10 cellular contexts compared by ENCODE assay signal in the genomic region with DNA sequence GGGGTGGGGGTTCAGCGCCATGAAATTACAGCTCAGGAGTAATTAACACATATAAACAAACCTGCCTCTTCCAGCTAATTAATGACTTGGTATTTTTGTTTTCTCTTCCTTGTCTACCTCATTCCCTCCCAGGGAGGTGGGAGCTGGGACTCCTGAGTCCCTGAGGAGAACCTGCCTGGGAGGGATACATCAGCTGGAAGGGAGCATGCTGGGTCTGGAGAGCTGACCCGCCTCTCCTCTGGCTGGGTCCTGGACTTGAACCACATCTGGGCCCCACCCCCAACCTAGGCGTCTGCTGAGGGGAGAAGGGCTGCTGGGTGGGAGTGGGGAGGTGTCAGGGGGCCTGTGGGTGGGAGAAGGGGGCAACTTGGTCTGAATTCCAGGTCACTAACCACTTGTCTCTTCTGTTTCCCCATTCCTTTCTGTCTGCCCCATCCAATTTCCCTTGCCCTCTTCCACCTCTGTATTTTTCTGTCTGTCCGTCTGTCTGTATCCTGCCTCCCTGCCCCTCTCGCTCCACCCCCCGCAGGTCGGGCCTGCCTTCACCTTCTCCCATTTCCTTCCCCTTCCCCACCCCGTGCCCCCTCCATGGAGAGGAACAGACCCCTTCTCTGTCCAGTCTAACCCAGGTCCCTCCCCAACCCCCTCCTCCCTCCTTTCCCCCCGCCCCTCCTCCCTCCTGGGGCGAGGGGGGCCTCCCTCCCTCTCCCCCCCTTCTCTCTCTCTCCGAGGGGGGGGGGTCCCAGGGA. TPM values are rescaled to one million over a fixed set of nuclear protein-coding genes. Genes with fewer than 3 reads are reported as not detected.
A peak's percentile ranks its signal among the peaks of the same experiment; 100 is the strongest.
DNase-seq lines count a peak whose midpoint lies in the region; ATAC-seq and TF ChIP-seq lines count a peak whose summit lies in the region.
"Had no signal": no experiment of that assay in that cellular context is flagged by ENCODE, and none has a peak within 500 bp of the region (broad histone marks: within the 10 kb centered on the region; RNA-seq: fewer than 3 reads in every experiment).

A gene (plus strand): TSS at position 363 of the 749 bp plus-strand sequence. CDS start 411 bp downstream, outside the sequence.

- DNase-seq in T-helper 17 cell: no peak
- no peak for DNase-seq in glomerular endothelial cell (ENCODE audit: extremely low read depth, low read depth, low spot score)
- no peak for DNase-seq in spleen
- no peak for DNase-seq in retina
- DNase-seq in NCI-H524 (lab: John Stamatoyannopoulos, UW): no peak
- no peak for DNase-seq in HuH-7 (ENCODE audit: low spot score)
- DNase-seq: NCI-H2029 treated with DMSO at 0.1 percent for 48 hours had no signal

- H3K27ac Mint-ChIP-seq in T-helper 17 cell: no peak within 1 kb of the TSS

- H3K27me3 Mint-ChIP-seq in T-helper 17 cell: no peaks in the 10 kb centered on the region

- H3K27ac ChIP-seq in spleen: no peak within 1 kb of the TSS

- 44 to 60% (median 46%) methylated on average over 8 to 11 of the region's 11 CpGs for WGBS in spleen, 5 donors

- no peak for ATAC-seq in T-helper 17 cell
- ATAC-seq: HepG2, left lobe of liver had no signal

- intact Hi-C loops in spleen (cut with DNase I; ENCODE audit: low total_unique reads): no loop called here

- peak within 1 kb of the TSS; percentile 32; the same call in 1 of the 2 replicates for H3K9ac ChIP-seq in ES-I3 (ENCODE audit: low read depth, low read length)

- H3K36me3 ChIP-seq in ES-I3 (ENCODE audit: insufficient read depth, low read length): no peaks in the 10 kb centered on the region; the same call in 1 of the 2 replicates
- no peaks in the 10 kb centered on the region for H3K36me3 ChIP-seq in spleen

- peaks cover 2% of the 10 kb centered on the region for H3K36me3 Mint-ChIP-seq in T-helper 17 cell (ENCODE audit: low read depth)

- peak within 1 kb of the TSS; percentile 67 for H3K4me3 Mint-ChIP-seq in T-helper 17 cell

- peaks cover 0 to 30% (median 7%) of the 10 kb centered on the region in 7 donors for H3K27me3 ChIP-seq in spleen (replicated peaks in 1 of 7)

- H3K9me3 ChIP-seq in ES-I3 (ENCODE audit: control insufficient read depth, insufficient read depth, low read length) (no peaks in the 10 kb centered on the region), T-helper 17 cell (ENCODE audit: control insufficient read depth, low read length, poor library complexity, severe bottlenecking) (no peaks in the 10 kb centered on the region), spleen (no peaks in the 10 kb centered on the region)

- peaks cover 25% of the 10 kb centered on the region for H3K4me1 Mint-ChIP-seq in T-helper 17 cell

- no peak for TF ChIP-seq CTCF in spleen (IDR thresholded peaks at IDR 0.05 in 8 of 11, conservative IDR thresholded peaks at IDR 0.05 in 3 of 11)

- H3K4me3 ChIP-seq in spleen: peak within 1 kb of the TSS in 1 of 8 donors; percentile 22

- no peak for TF ChIP-seq POLR2A in spleen (IDR thresholded peaks at IDR 0.05)

- H3K4me1 ChIP-seq in ES-I3 (ENCODE audit: insufficient read depth, low read length) (peaks cover 14% of the 10 kb centered on the region), spleen (peaks cover 7 to 35% (median 19%) of the 10 kb centered on the region in 6 donors)

RNA-seq across cellular contexts. Expression of the gene that starts here (rescaled TPM):
- total RNA-seq in T-helper 17 cell (1 to 10 TPM; 5.1 to 6.5 TPM), glomerular endothelial cell (15.7 and 21.7 TPM in 2 replicates), spleen (10 to 100 TPM in 6 of 7 donors, 1 to 10 TPM in 1; 8.7 to 23.0 (median 13.0) TPM)
- polyA plus RNA-seq in spleen: 1 to 10 TPM; 2.2 to 6.5 (median 4.3) TPM
